In genomic region chr3:10265833-10266232, GRCh38 we compare ENCODE assay signal across 1 cellular context.
TF ChIP-seq lines count a peak whose summit lies in the region.

No MANE protein-coding gene starts in this region.

TF ChIP-seq in HepG2, 621 proteins besides CTCF, POLR2A, EP300 and RAD21:
- TF ChIP-seq MLXIP (CRISPR knock-in tag; IDR thresholded peaks at IDR 0.05; ENCODE audit: borderline replicate concordance) (no peak), NFYB (CRISPR knock-in tag; IDR thresholded peaks at IDR 0.05) (no peak), PRDM15 (CRISPR knock-in tag; IDR thresholded peaks at IDR 0.05) (no peak), ZNF3 (CRISPR knock-in tag; IDR thresholded peaks at IDR 0.05) (no peak), SAFB2 (CRISPR knock-in tag; IDR thresholded peaks at IDR 0.05; ENCODE audit: borderline replicate concordance, low read depth) (no peak), ZNF17 (CRISPR knock-in tag; IDR thresholded peaks at IDR 0.05) (no peak), ATF7-NPFF (CRISPR knock-in tag; IDR thresholded peaks at IDR 0.05; ENCODE audit: low read depth) (no peak), CHD2 (IDR thresholded peaks at IDR 0.05; ENCODE audit: low read depth, low read length) (no peak), PRMT3 (CRISPR knock-in tag; IDR thresholded peaks at IDR 0.05; ENCODE audit: borderline replicate concordance, low read depth) (no peak)
- TF ChIP-seq, protein P1, sequence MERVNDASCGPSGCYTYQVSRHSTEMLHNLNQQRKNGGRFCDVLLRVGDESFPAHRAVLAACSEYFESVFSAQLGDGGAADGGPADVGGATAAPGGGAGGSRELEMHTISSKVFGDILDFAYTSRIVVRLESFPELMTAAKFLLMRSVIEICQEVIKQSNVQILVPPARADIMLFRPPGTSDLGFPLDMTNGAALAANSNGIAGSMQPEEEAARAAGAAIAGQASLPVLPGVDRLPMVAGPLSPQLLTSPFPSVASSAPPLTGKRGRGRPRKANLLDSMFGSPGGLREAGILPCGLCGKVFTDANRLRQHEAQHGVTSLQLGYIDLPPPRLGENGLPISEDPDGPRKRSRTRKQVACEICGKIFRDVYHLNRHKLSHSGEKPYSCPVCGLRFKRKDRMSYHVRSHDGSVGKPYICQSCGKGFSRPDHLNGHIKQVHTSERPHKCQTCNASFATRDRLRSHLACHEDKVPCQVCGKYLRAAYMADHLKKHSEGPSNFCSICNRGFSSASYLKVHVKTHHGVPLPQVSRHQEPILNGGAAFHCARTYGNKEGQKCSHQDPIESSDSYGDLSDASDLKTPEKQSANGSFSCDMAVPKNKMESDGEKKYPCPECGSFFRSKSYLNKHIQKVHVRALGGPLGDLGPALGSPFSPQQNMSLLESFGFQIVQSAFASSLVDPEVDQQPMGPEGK (CRISPR knock-in tag; IDR thresholded peaks at IDR 0.05): no peak
TF ChIP-seq in HepG2: peak in this region for 0.
